Comparison of ENCODE assay signal across 12 cellular contexts in the genomic region with DNA sequence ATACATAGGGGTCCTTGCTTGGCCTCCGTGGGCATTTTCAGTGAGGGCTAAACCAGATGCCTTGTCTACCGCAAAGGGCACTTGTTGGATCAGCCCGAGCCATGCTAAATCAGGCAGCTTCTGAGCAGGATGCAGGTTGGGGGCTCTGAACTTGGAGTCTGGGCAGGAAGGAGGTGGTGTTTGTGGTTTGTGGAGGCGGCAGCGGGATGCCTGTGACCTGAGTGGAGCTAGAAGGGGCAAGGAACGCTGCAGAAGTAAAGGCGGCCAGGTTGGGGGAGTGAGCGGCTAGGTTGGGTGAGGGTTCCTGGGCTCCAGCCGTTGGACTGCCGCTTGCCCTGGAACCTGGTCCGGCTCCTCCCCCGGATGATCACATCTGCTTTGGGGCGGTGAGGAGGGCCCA.
DNase-seq lines count a peak whose midpoint lies in the region; ATAC-seq lines count a peak whose summit lies in the region.
"Had no signal": no experiment of that assay in that cellular context is flagged by ENCODE, and none has a peak within 500 bp of the region (broad histone marks: within the 10 kb centered on the region; RNA-seq: fewer than 3 reads in every experiment).

No MANE protein-coding gene starts in this region.

- H3K36me3 ChIP-seq in BLaER1: no peaks in the 10 kb centered on the region

- no peak for ATAC-seq in GM21576 (IDR thresholded peaks at IDR 0.05; ENCODE audit: unreplicated experiment)
- ATAC-seq in HG03457 (IDR thresholded peaks at IDR 0.05; ENCODE audit: unreplicated experiment): no peak

- peak overlapping the region; percentile 34 for H3K4me3 ChIP-seq in BLaER1
- H3K4me3 ChIP-seq: dorsolateral prefrontal cortex had no signal

- H3K4me1 ChIP-seq in BLaER1: peaks cover 99% of the 10 kb centered on the region

- no peak overlapping the region for H3K27ac ChIP-seq in BLaER1
- H3K27ac ChIP-seq: C4-2B, dorsolateral prefrontal cortex had no signal

- peak overlapping the region; percentile 92 for H3K4me2 ChIP-seq in BLaER1

- H3K9me3 ChIP-seq in BLaER1: no peaks in the 10 kb centered on the region

- H3K27me3 ChIP-seq in BLaER1: no peaks in the 10 kb centered on the region

- H3K9ac ChIP-seq in BLaER1: peak overlapping the region; percentile 13; the same call in 1 of the 2 replicates

- peaks cover 4% of the 10 kb centered on the region; the same call in 1 of the 2 replicates for H4K20me1 ChIP-seq in BLaER1

- DNase-seq in EH (ENCODE audit: low read depth) (peak; percentile 38), UCSD-AML1 (lab: John Stamatoyannopoulos, UW; ENCODE audit: unreplicated experiment) (peak; percentile 74), kidney tubule cell (ENCODE audit: low spot score) (peak; percentile 17), germinal center (ENCODE audit: low spot score) (no peak)
- DNase-seq in stimulated activated naive CD4-positive, alpha-beta T cell treated with Interleukin-2 at 50 U/mL for 16 hours (lab: John Stamatoyannopoulos, UW): no peak
- DNase-seq: activated CD4-positive, CD25-positive, alpha-beta regulatory T cell treated with anti-CD3 and anti-CD28 coated beads, Interleukin-2, amount 50 U/mL, for 72 hours; NCI-H2171 treated with DMSO at 0.1 percent for 48 hours had no signal

Comparison
In these comparisons a context has a peak if more than half of its experiments do, and no peak if none do; other contexts are left out.
1. DNase-seq: peak in EH (single experiment), UCSD-AML1 (single experiment) and kidney tubule cell (single experiment); none in germinal center (single experiment) and stimulated activated naive CD4-positive, alpha-beta T cell treated with Interleukin-2 at 50 U/mL for 16 hours (single experiment).